Comparison of ENCODE assay signal across 1 cellular context in the genomic region with DNA sequence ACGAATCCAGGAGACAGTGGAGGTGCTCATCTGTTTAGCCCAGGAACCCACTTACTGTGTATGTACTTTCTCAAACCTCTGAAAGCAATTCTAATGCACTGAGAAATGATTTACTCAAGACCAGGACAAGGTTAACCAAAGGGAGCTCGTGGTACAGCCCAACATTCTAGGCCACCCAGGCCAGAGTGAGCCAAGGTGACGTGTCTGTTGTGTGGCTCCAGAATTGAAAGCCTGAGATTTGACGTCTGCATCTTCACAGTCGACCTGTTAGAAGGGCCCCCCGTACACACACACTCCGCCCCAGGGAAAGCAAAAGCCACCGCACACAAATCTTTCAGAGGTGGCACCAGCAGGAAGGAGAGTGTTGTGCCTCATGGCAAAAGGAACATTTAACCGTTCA.
TF ChIP-seq lines count a peak whose summit lies in the region.

No MANE protein-coding gene starts in this region.

TF ChIP-seq in HepG2, 621 proteins besides CTCF, POLR2A, EP300 and RAD21:
- no peak for TF ChIP-seq ZNF143 (CRISPR knock-in tag; IDR thresholded peaks at IDR 0.05)
- no peak for TF ChIP-seq SRSF1 (optimal IDR thresholded peaks at IDR 0.05; ENCODE audit: low read depth, low read length)
- TF ChIP-seq FIP1L1 (IDR thresholded peaks at IDR 0.05; ENCODE audit: borderline replicate concordance, insufficient read depth, low read depth, low read length): no peak
- no peak for TF ChIP-seq ZNF570 (CRISPR knock-in tag; IDR thresholded peaks at IDR 0.05; ENCODE audit: borderline replicate concordance)
- no peak for TF ChIP-seq ZNF253 (CRISPR knock-in tag; IDR thresholded peaks at IDR 0.05; ENCODE audit: borderline replicate concordance)
- TF ChIP-seq ZNF543 (CRISPR knock-in tag; IDR thresholded peaks at IDR 0.05): no peak
- no peak for TF ChIP-seq ETV5 (CRISPR knock-in tag; IDR thresholded peaks at IDR 0.05; ENCODE audit: borderline replicate concordance)
- TF ChIP-seq ELF1 (CRISPR knock-in tag; IDR thresholded peaks at IDR 0.05): no peak
- TF ChIP-seq SIN3B (IDR thresholded peaks at IDR 0.05; ENCODE audit: low read length): no peak
- no peak for TF ChIP-seq ZFX (CRISPR knock-in tag; IDR thresholded peaks at IDR 0.05; ENCODE audit: low read depth)
- no peak for TF ChIP-seq HOXA3 (CRISPR knock-in tag; IDR thresholded peaks at IDR 0.05)
- TF ChIP-seq JDP2 (CRISPR knock-in tag; IDR thresholded peaks at IDR 0.05; ENCODE audit: borderline replicate concordance): no peak
- TF ChIP-seq, protein P1, sequence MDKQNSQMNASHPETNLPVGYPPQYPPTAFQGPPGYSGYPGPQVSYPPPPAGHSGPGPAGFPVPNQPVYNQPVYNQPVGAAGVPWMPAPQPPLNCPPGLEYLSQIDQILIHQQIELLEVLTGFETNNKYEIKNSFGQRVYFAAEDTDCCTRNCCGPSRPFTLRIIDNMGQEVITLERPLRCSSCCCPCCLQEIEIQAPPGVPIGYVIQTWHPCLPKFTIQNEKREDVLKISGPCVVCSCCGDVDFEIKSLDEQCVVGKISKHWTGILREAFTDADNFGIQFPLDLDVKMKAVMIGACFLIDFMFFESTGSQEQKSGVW (CRISPR knock-in tag; IDR thresholded peaks at IDR 0.05; ENCODE audit: borderline replicate concordance): no peak
- no peak for TF ChIP-seq ZC3H4 (CRISPR knock-in tag; IDR thresholded peaks at IDR 0.05; ENCODE audit: borderline replicate concordance)
- TF ChIP-seq NFYC (CRISPR knock-in tag; IDR thresholded peaks at IDR 0.05): no peak
- TF ChIP-seq ZFP62 (CRISPR knock-in tag; IDR thresholded peaks at IDR 0.05): no peak
